1 cellular context compared by ENCODE assay signal in the genomic region with DNA sequence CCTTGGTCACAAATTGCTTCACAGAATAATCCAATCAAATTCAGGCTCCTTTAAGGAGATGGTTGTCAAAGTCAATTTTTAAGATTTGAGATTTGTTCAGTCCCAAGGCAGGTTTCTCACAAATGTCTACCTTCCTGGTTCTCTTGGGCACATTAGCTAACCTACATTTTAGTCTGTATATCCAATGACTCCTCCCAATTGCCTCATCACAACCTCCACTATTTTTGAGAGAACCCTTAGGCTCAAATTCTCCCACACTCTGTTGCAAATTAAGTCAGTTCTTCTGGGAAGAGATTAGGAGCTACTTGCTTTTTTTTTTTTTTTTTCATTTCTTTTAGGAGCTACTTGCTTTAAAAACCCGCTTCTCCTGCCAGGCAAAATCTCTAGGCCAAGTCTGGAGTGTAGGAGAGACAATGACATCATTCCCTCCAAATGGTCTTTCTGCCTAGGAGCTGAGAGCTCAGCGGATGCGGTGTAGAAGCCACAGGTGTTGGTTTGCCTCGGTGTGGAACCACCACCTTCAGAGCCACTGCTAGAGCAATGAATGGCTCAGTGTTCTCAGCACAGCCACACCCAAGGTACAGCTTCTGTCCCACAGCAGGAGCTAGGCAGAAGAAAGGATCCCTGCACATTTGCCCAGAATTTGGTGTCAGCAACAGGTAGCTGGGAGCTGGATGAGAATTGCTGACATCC.
TF ChIP-seq lines count a peak whose summit lies in the region.

No MANE protein-coding gene starts in this region.

TF ChIP-seq in K562, 482 proteins besides CTCF, POLR2A, EP300 and RAD21 (continued from another document):
- TF ChIP-seq, protein P1, sequence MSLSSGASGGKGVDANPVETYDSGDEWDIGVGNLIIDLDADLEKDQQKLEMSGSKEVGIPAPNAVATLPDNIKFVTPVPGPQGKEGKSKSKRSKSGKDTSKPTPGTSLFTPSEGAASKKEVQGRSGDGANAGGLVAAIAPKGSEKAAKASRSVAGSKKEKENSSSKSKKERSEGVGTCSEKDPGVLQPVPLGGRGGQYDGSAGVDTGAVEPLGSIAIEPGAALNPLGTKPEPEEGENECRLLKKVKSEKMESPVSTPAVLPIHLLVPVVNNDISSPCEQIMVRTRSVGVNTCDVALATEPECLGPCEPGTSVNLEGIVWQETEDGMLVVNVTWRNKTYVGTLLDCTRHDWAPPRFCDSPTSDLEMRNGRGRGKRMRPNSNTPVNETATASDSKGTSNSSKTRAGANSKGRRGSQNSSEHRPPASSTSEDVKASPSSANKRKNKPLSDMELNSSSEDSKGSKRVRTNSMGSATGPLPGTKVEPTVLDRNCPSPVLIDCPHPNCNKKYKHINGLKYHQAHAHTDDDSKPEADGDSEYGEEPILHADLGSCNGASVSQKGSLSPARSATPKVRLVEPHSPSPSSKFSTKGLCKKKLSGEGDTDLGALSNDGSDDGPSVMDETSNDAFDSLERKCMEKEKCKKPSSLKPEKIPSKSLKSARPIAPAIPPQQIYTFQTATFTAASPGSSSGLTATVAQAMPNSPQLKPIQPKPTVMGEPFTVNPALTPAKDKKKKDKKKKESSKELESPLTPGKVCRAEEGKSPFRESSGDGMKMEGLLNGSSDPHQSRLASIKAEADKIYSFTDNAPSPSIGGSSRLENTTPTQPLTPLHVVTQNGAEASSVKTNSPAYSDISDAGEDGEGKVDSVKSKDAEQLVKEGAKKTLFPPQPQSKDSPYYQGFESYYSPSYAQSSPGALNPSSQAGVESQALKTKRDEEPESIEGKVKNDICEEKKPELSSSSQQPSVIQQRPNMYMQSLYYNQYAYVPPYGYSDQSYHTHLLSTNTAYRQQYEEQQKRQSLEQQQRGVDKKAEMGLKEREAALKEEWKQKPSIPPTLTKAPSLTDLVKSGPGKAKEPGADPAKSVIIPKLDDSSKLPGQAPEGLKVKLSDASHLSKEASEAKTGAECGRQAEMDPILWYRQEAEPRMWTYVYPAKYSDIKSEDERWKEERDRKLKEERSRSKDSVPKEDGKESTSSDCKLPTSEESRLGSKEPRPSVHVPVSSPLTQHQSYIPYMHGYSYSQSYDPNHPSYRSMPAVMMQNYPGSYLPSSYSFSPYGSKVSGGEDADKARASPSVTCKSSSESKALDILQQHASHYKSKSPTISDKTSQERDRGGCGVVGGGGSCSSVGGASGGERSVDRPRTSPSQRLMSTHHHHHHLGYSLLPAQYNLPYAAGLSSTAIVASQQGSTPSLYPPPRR (CRISPR knock-in tag; IDR thresholded peaks at IDR 0.05; ENCODE audit: borderline replicate concordance): no peak
- TF ChIP-seq FOXK1 (CRISPR knock-in tag; IDR thresholded peaks at IDR 0.05; ENCODE audit: borderline replicate concordance): no peak
- no peak for TF ChIP-seq ARID2 (IDR thresholded peaks at IDR 0.05)
- TF ChIP-seq BMI1 (IDR thresholded peaks at IDR 0.05; ENCODE audit: low read length): no peak
- TF ChIP-seq MAFF (IDR thresholded peaks at IDR 0.05; ENCODE audit: low read length): no peak
- no peak for TF ChIP-seq BRF1 (IDR thresholded peaks at IDR 0.05; ENCODE audit: borderline replicate concordance, extremely low read depth, insufficient read length)
- TF ChIP-seq, protein P2, sequence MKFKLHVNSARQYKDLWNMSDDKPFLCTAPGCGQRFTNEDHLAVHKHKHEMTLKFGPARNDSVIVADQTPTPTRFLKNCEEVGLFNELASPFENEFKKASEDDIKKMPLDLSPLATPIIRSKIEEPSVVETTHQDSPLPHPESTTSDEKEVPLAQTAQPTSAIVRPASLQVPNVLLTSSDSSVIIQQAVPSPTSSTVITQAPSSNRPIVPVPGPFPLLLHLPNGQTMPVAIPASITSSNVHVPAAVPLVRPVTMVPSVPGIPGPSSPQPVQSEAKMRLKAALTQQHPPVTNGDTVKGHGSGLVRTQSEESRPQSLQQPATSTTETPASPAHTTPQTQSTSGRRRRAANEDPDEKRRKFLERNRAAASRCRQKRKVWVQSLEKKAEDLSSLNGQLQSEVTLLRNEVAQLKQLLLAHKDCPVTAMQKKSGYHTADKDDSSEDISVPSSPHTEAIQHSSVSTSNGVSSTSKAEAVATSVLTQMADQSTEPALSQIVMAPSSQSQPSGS (CRISPR knock-in tag; IDR thresholded peaks at IDR 0.05): no peak
- no peak for TF ChIP-seq MCM5 (IDR thresholded peaks at IDR 0.05; ENCODE audit: low read depth)
- no peak for TF ChIP-seq POLR2AphosphoS2 (IDR thresholded peaks at IDR 0.05; ENCODE audit: low read length)
- no peak for TF ChIP-seq HMG20A (CRISPR knock-in tag; conservative IDR thresholded peaks at IDR 0.05)
- TF ChIP-seq SMC3 (conservative IDR thresholded peaks at IDR 0.05; ENCODE audit: insufficient read depth, low read depth, low read length): no peak
- TF ChIP-seq ZNF707 (CRISPR knock-in tag; conservative IDR thresholded peaks at IDR 0.05): no peak
TF ChIP-seq in K562: peak in this region for 0.
